25 cellular contexts compared by ENCODE assay signal in the genomic region with DNA sequence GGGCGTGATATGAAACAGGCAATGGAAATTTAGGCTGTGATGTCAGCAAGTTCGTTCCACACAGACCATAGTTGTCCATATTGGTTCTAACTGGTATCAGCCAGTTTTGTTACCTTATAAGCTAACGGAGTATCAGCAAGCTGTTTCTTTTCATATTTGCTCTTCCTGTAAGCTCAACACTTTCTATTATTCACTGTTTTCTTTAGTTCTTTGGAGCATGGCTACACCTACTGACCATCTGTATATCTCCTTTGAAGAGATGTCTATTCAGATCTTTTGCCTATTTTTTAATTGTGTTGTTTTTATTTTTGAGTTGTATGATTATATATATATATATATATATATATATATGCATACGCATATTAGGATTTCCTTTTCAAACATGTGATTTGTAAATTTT.
"Had no signal": no experiment of that assay in that cellular context is flagged by ENCODE, and none has a peak within 500 bp of the region (broad histone marks: within the 10 kb centered on the region; RNA-seq: fewer than 3 reads in every experiment).

No MANE protein-coding gene starts in this region.

- H3K4me1 ChIP-seq: heart left ventricle, lower lobe of right lung, uterus had no signal

- H3K4me1 Mint-ChIP-seq: activated CD4-positive, alpha-beta T cell treated with anti-CD3 and anti-CD28 coated beads for 36 hours; activated CD8-positive, alpha-beta memory T cell treated with anti-CD3 and anti-CD28 coated beads, Interleukin-2, amount 10 ng/mL, durations not matched to agents 7 days and 5 days; activated naive CD4-positive, alpha-beta T cell treated with anti-CD3 and anti-CD28 coated beads, Interleukin-2, amount 50 U/mL, for 24 hours; activated naive CD8-positive, alpha-beta T cell treated with anti-CD3 and anti-CD28 coated beads, Interleukin-2, amount 50 U/mL, for 24 hours; natural killer cell had no signal

- FAIRE-seq: endothelial cell of umbilical vein had no signal

- ATAC-seq: activated CD4-positive, alpha-beta T cell treated with anti-CD3 and anti-CD28 coated beads for 36 hours; activated CD8-positive, alpha-beta memory T cell treated with anti-CD3 and anti-CD28 coated beads, Interleukin-2, amount 10 ng/mL, durations not matched to agents 7 days and 5 days; activated CD8-positive, alpha-beta T cell treated with anti-CD3 and anti-CD28 coated beads, Interleukin-2, amount 10 ng/mL, durations not matched to agents 7 days and 5 days; activated naive CD8-positive, alpha-beta T cell treated with anti-CD3 and anti-CD28 coated beads, Interleukin-2, amount 50 U/mL, for 24 hours; heart left ventricle; lower lobe of right lung; natural killer cell; sciatic nerve had no signal

- H3K27ac ChIP-seq: heart left ventricle, lower lobe of right lung, ovary, skin epidermis, uterus had no signal

- H3K9me3 ChIP-seq: lower lobe of right lung, ovary, uterus had no signal

- H3K27me3 Mint-ChIP-seq: activated CD4-positive, alpha-beta T cell treated with anti-CD3 and anti-CD28 coated beads for 36 hours; activated CD8-positive, alpha-beta memory T cell treated with anti-CD3 and anti-CD28 coated beads, Interleukin-2, amount 10 ng/mL, durations not matched to agents 7 days and 5 days; activated naive CD4-positive, alpha-beta T cell treated with anti-CD3 and anti-CD28 coated beads, Interleukin-2, amount 50 U/mL, for 24 hours; activated naive CD8-positive, alpha-beta T cell treated with anti-CD3 and anti-CD28 coated beads, Interleukin-2, amount 50 U/mL, for 24 hours; progenitor cell of endocrine pancreas; stimulated activated naive CD8-positive, alpha-beta T cell treated with anti-CD3 and anti-CD28 coated beads, Interleukin-15, Interleukin-2, amounts not matched to agents 100 ng/mL and 50 ng/mL, for 24 hours; type B pancreatic cell had no signal

- H3K9me3 Mint-ChIP-seq: type B pancreatic cell had no signal

- H3K27me3 ChIP-seq: heart left ventricle, ovary, uterus had no signal

- H3K27ac Mint-ChIP-seq: activated CD4-positive, alpha-beta T cell treated with anti-CD3 and anti-CD28 coated beads for 36 hours; activated CD8-positive, alpha-beta memory T cell treated with anti-CD3 and anti-CD28 coated beads, Interleukin-2, amount 10 ng/mL, durations not matched to agents 7 days and 5 days; activated CD8-positive, alpha-beta T cell treated with anti-CD3 and anti-CD28 coated beads, Interleukin-2, amount 10 ng/mL, durations not matched to agents 7 days and 5 days; activated naive CD4-positive, alpha-beta T cell treated with anti-CD3 and anti-CD28 coated beads, Interleukin-2, amount 50 U/mL, for 24 hours; activated naive CD8-positive, alpha-beta T cell treated with anti-CD3 and anti-CD28 coated beads, Interleukin-2, amount 50 U/mL, for 24 hours; activated T-helper 2 cell treated with anti-CD3 and anti-CD28 coated beads, Interferon-gamma antibody, Interleukin-2, Interleukin-4, amounts not matched to agents 10 μg/mL and 5 μg/mL and 100 μg/mL, durations not matched to agents 14 hours and 24 hours and 36 hours; natural killer cell; progenitor cell of endocrine pancreas; stimulated activated naive CD8-positive, alpha-beta T cell treated with anti-CD3 and anti-CD28 coated beads, Interleukin-15, Interleukin-2, amounts not matched to agents 100 ng/mL and 50 ng/mL, for 24 hours; type B pancreatic cell had no signal

- DNase-seq: activated CD4-positive, alpha-beta T cell treated with anti-CD3 and anti-CD28 coated beads for 36 hours; activated CD4-positive, CD25-positive, alpha-beta regulatory T cell; activated CD8-positive, alpha-beta memory T cell treated with anti-CD3 and anti-CD28 coated beads, Interleukin-2, amount 10 ng/mL, durations not matched to agents 7 days and 5 days; activated CD8-positive, alpha-beta T cell treated with anti-CD3 and anti-CD28 coated beads, Interleukin-2, amount 10 ng/mL, durations not matched to agents 7 days and 5 days; activated naive CD8-positive, alpha-beta T cell treated with anti-CD3 and anti-CD28 coated beads, Interleukin-2, amount 50 U/mL, for 24 hours; activated T-cell treated with anti-CD3 and anti-CD28 coated beads, Interleukin-2, amount 50 U/mL, for 48 hours; amygdala; caudate nucleus; cortex of kidney; heart left ventricle; lower lobe of right lung; mesenchymal stem cell; natural killer cell; ovary; stimulated activated CD4-positive, alpha-beta T cell treated with anti-CD3 and anti-CD28 coated beads, Interleukin-12 subunit alpha, Interleukin-12 subunit beta, amount 100 ng/mL, for 4 hours; stimulated activated CD4-positive, alpha-beta T cell treated with anti-CD3 and anti-CD28 coated beads, Interleukin-4, amount 100 ng/mL, for 1 hour; uterus had no signal

- H3K4me3 Mint-ChIP-seq: activated CD4-positive, alpha-beta T cell treated with anti-CD3 and anti-CD28 coated beads for 36 hours; activated CD8-positive, alpha-beta memory T cell treated with anti-CD3 and anti-CD28 coated beads, Interleukin-2, amount 10 ng/mL, durations not matched to agents 7 days and 5 days; activated CD8-positive, alpha-beta T cell treated with anti-CD3 and anti-CD28 coated beads, Interleukin-2, amount 10 ng/mL, durations not matched to agents 7 days and 5 days; activated naive CD4-positive, alpha-beta T cell treated with anti-CD3 and anti-CD28 coated beads, Interleukin-2, amount 50 U/mL, for 24 hours; activated naive CD8-positive, alpha-beta T cell treated with anti-CD3 and anti-CD28 coated beads, Interleukin-2, amount 50 U/mL, for 24 hours; natural killer cell; stimulated activated naive CD8-positive, alpha-beta T cell treated with anti-CD3 and anti-CD28 coated beads, Interleukin-15, Interleukin-2, amounts not matched to agents 100 ng/mL and 50 ng/mL, for 24 hours; type B pancreatic cell had no signal

- H3K4me3 ChIP-seq: heart left ventricle, lower lobe of right lung, ovary, skin epidermis, uterus had no signal

- H3K36me3 ChIP-seq: heart left ventricle, lower lobe of right lung, ovary had no signal

- H3K36me3 Mint-ChIP-seq: activated CD8-positive, alpha-beta memory T cell treated with anti-CD3 and anti-CD28 coated beads, Interleukin-2, amount 10 ng/mL, durations not matched to agents 7 days and 5 days; activated naive CD4-positive, alpha-beta T cell treated with anti-CD3 and anti-CD28 coated beads, Interleukin-2, amount 50 U/mL, for 24 hours; natural killer cell; type B pancreatic cell had no signal
